Comparison of ENCODE assay signal across 20 cellular contexts in the genomic region with DNA sequence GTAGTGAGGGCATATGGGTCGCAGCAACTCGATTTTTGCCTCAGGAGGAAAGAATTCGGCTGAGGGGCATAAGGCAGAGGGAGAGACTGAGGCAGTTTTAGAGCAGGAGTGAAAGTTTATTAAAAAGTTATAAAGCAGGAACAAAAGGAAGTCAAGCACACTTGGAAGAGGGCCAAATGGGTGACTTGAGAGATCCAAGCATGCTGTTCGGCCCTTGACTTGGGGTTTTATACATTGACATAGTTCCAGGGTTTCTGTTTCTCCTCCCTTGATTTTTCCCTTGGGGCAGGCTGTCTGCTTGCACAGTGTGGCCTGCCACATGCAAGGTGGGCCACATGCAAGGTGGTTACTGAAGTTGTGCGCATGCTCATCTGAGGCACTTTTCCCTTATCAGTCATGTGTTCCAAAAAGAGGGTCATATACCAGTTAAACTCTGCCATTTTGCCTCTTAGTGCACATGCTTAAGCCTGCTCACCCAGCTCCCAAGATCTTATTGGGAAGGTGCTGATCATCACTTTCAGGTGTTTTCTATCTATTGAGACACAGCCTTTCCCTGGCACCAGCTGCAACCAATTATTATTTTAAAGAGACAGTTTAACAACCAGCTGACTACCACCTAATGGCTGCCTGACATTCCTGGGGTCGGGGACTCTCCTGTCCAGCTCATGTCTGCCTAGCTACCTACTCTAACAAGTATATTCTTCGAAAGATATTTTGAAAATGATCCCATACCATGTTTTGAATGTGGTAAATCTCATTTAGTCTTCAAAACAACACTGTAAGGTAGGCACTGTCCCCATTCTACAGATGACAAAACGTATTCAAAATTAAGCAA. TPM values are rescaled to one million over a fixed set of nuclear protein-coding genes. Genes with fewer than 3 reads are reported as not detected.
DNase-seq lines count a peak whose midpoint lies in the region; ATAC-seq, FAIRE-seq and TF ChIP-seq lines count a peak whose summit lies in the region.
"Had no signal": no experiment of that assay in that cellular context is flagged by ENCODE, and none has a peak within 500 bp of the region (broad histone marks: within the 10 kb centered on the region; RNA-seq: fewer than 3 reads in every experiment).

No MANE protein-coding gene starts in this region.

- H3K9ac ChIP-seq in trophoblast cell (ENCODE audit: low read length) (no peak overlapping the region), PC-3 (ENCODE audit: low read length) (no peak overlapping the region)
- H3K9ac ChIP-seq: parathyroid adenoma had no signal

- no peak overlapping the region for H3K4me2 ChIP-seq in trophoblast cell (ENCODE audit: low read length)
- H3K4me2 ChIP-seq in PC-3 (ENCODE audit: low read length) = no peak overlapping the region

- H3K4me1 ChIP-seq in CD4-positive, alpha-beta memory T cell (ENCODE audit: insufficient read depth, low read length) = peaks cover 23% of the 10 kb centered on the region
- H3K4me1 ChIP-seq in trophoblast cell (ENCODE audit: control insufficient read depth in 1 of 2, insufficient read depth in 2 of 2, low read length in 2 of 2) = peaks cover 0 to 2% of the 10 kb centered on the region in 2 experiments
- H3K4me1 ChIP-seq in PC-3 (ENCODE audit: insufficient read depth, low read length) = peaks cover 28% of the 10 kb centered on the region
- H3K4me1 ChIP-seq: tibial artery had no signal

- no peak overlapping the region for H3K18ac ChIP-seq in trophoblast cell (ENCODE audit: low read length)

- H3K9me2 ChIP-seq in PC-3 (replicated peaks; ENCODE audit: low read length) = no peaks in the 10 kb centered on the region

- H3K4me3 Mint-ChIP-seq in CD4-positive, alpha-beta memory T cell = peak overlapping the region in 2 of 8 donors; percentile 3 to 11
- no peak overlapping the region for H3K4me3 Mint-ChIP-seq in activated T-helper 2 cell treated with anti-CD3 and anti-CD28 coated beads, Interferon-gamma antibody, Interleukin-2, Interleukin-4, amounts not matched to agents 10 μg/mL and 5 μg/mL and 100 μg/mL, durations not matched to agents 14 hours and 24 hours and 36 hours (ENCODE audit: low read depth)
- H3K4me3 Mint-ChIP-seq: endodermal cell, H9 had no signal

- H3K4me3 ChIP-seq in CD4-positive, alpha-beta memory T cell (ENCODE audit: low read length in 2 of 2) = no peak overlapping the region
- H3K4me3 ChIP-seq in trophoblast cell (ENCODE audit: low read depth, low read length) = no peak overlapping the region
- no peak overlapping the region for H3K4me3 ChIP-seq in PC-3 (ENCODE audit: low read length)
- H3K4me3 ChIP-seq: tibial artery had no signal

- no peak overlapping the region for H3K14ac ChIP-seq in trophoblast cell (ENCODE audit: low read length)

- WGBS in trophoblast cell (ENCODE audit: extremely low coverage, insufficient coverage, insufficient read length) = no CpG with 5 or more reads among the region's 8 CpGs

- H3K36me3 Mint-ChIP-seq in CD4-positive, alpha-beta memory T cell = peaks cover 20 to 22% of the 10 kb centered on the region in 2 donors
- peaks cover 57% of the 10 kb centered on the region for H3K36me3 Mint-ChIP-seq in activated T-helper 2 cell treated with anti-CD3 and anti-CD28 coated beads, Interferon-gamma antibody, Interleukin-2, Interleukin-4, amounts not matched to agents 10 μg/mL and 5 μg/mL and 100 μg/mL, durations not matched to agents 14 hours and 24 hours and 36 hours (ENCODE audit: low read depth)

- no peak overlapping the region for H2AK5ac ChIP-seq in trophoblast cell (ENCODE audit: low read length)

- H2BK120ac ChIP-seq in trophoblast cell (ENCODE audit: insufficient read depth, low read length, poor library complexity) = no peak overlapping the region

- no peaks in the 10 kb centered on the region for H3K9me3 ChIP-seq in CD4-positive, alpha-beta memory T cell (ENCODE audit: control insufficient read depth in 1 of 2, low read length in 2 of 2)
- H3K9me3 ChIP-seq in trophoblast cell (ENCODE audit: insufficient read depth, low read depth, low read length) = no peaks in the 10 kb centered on the region
- no peaks in the 10 kb centered on the region for H3K9me3 ChIP-seq in PC-3 (ENCODE audit: low read length)
- H3K9me3 ChIP-seq: tibial artery had no signal

- CTCF ChIA-PET in CD4-positive, alpha-beta memory T cell (lab: Charles Lee; ENCODE audit: partially characterized antibody) = no interaction called here
- CTCF ChIA-PET in PC-3 (lab: Charles Lee) = no interaction called here

- H3F3A ChIP-seq in PC-3 (ENCODE audit: low read length, unreplicated experiment) = no peaks in the 10 kb centered on the region

- no peaks in the 10 kb centered on the region for H3K27me3 Mint-ChIP-seq in CD4-positive, alpha-beta memory T cell
- no peaks in the 10 kb centered on the region for H3K27me3 Mint-ChIP-seq in activated T-helper 2 cell treated with anti-CD3 and anti-CD28 coated beads, Interferon-gamma antibody, Interleukin-2, Interleukin-4, amounts not matched to agents 10 μg/mL and 5 μg/mL and 100 μg/mL, durations not matched to agents 14 hours and 24 hours and 36 hours (ENCODE audit: low read depth)

- H2BK5ac ChIP-seq in trophoblast cell (ENCODE audit: low read depth, low read length, poor library complexity) = no peak overlapping the region

- H3K79me1 ChIP-seq in trophoblast cell (ENCODE audit: low read length) = no peaks in the 10 kb centered on the region

- no peaks in the 10 kb centered on the region for H4K20me1 ChIP-seq in PC-3 (ENCODE audit: low read length)

- POLR2A ChIA-PET in CD4-positive, alpha-beta memory T cell (lab: Charles Lee; ENCODE audit: partially characterized antibody) = interaction anchor here (1.3 kb wide), 1 partner anchor 17 kb away, joined by 7 read pairs; no protein-coding TSS in a partner anchor
- POLR2A ChIA-PET in PC-3 (lab: Charles Lee; ENCODE audit: unreplicated experiment) = interaction anchor here (0.6 kb wide), 2 partner anchors 20 to 58 kb away, joined by 3 to 11 read pairs; no protein-coding TSS in a partner anchor

- H3K27ac Mint-ChIP-seq in CD4-positive, alpha-beta memory T cell = peak overlapping the region in 5 of 7 donors; percentile 4 to 71 (median 39)
- H3K27ac Mint-ChIP-seq in activated T-helper 2 cell treated with anti-CD3 and anti-CD28 coated beads, Interferon-gamma antibody, Interleukin-2, Interleukin-4, amounts not matched to agents 10 μg/mL and 5 μg/mL and 100 μg/mL, durations not matched to agents 14 hours and 24 hours and 36 hours = peak overlapping the region; percentile 38
- H3K27ac Mint-ChIP-seq: endodermal cell had no signal

- H3K27ac ChIP-seq in CD4-positive, alpha-beta memory T cell (ENCODE audit: low read depth, low read length) = no peak overlapping the region
- no peak overlapping the region for H3K27ac ChIP-seq in trophoblast cell (ENCODE audit: low read depth, low read length)
- no peak overlapping the region for H3K27ac ChIP-seq in PC-3 (ENCODE audit: low read length)
- H3K27ac ChIP-seq: parathyroid adenoma, tibial artery had no signal

- H4K12ac ChIP-seq in trophoblast cell (ENCODE audit: low read depth, low read length) = no peak overlapping the region

- peaks cover 0 to 4% (median 0%) of the 10 kb centered on the region in 8 donors for H3K9me3 Mint-ChIP-seq in CD4-positive, alpha-beta memory T cell
- H3K9me3 Mint-ChIP-seq in activated T-helper 2 cell treated with anti-CD3 and anti-CD28 coated beads, Interferon-gamma antibody, Interleukin-2, Interleukin-4, amounts not matched to agents 10 μg/mL and 5 μg/mL and 100 μg/mL, durations not matched to agents 14 hours and 24 hours and 36 hours = no peaks in the 10 kb centered on the region
- H3K9me3 Mint-ChIP-seq: endodermal cell, H9 had no signal

- ATAC-seq in GM18907 (IDR thresholded peaks at IDR 0.05; ENCODE audit: unreplicated experiment) (no peak), HG03521 (IDR thresholded peaks at IDR 0.05; ENCODE audit: unreplicated experiment) (no peak), PC-3 (no peak)
- ATAC-seq: Panc1 had no signal

- H4K8ac ChIP-seq in trophoblast cell (ENCODE audit: low read depth, low read length) = no peak overlapping the region

- H3K4ac ChIP-seq in trophoblast cell (ENCODE audit: low read depth, low read length) = no peak overlapping the region

- H3K79me2 ChIP-seq in trophoblast cell (ENCODE audit: control insufficient read depth, insufficient read depth, low read length, poor library complexity) = no peaks in the 10 kb centered on the region
- no peaks in the 10 kb centered on the region for H3K79me2 ChIP-seq in PC-3 (ENCODE audit: low read length)
- H3K79me2 ChIP-seq: parathyroid adenoma had no signal

- intact Hi-C loops in CD4-positive, alpha-beta memory T cell (cut with micrococcal nuclease) = no loop called here
- intact Hi-C loops in activated T-helper 2 cell treated with anti-CD3 and anti-CD28 coated beads, Interferon-gamma antibody, Interleukin-2, Interleukin-4, amounts not matched to agents 10 μg/mL and 5 μg/mL and 100 μg/mL, durations not matched to agents 14 hours and 24 hours and 36 hours (cut with micrococcal nuclease) = no loop called here
- intact Hi-C loops in PC-3 (cut with micrococcal nuclease) = no loop called here

- no peaks in the 10 kb centered on the region for H3K27me3 ChIP-seq in CD4-positive, alpha-beta memory T cell (ENCODE audit: insufficient read depth, low read length)
- H3K27me3 ChIP-seq in trophoblast cell (ENCODE audit: insufficient read depth, low read length) = no peaks in the 10 kb centered on the region
- H3K27me3 ChIP-seq in PC-3 (ENCODE audit: low read length) = no peaks in the 10 kb centered on the region
- H3K27me3 ChIP-seq: tibial artery had no signal

- H3K36me3 ChIP-seq in CD4-positive, alpha-beta memory T cell (ENCODE audit: insufficient read depth, low read length) = no peaks in the 10 kb centered on the region
- H3K36me3 ChIP-seq in trophoblast cell (ENCODE audit: control insufficient read depth in 1 of 2, insufficient read depth in 2 of 2, low read length in 2 of 2) (no peaks in the 10 kb centered on the region), PC-3 (ENCODE audit: low read depth, low read length) (no peaks in the 10 kb centered on the region)
- H3K36me3 ChIP-seq: tibial artery had no signal

- peaks cover 30 to 82% (median 50%) of the 10 kb centered on the region in 4 donors for H3K4me1 Mint-ChIP-seq in CD4-positive, alpha-beta memory T cell
- peaks cover 60% of the 10 kb centered on the region for H3K4me1 Mint-ChIP-seq in activated T-helper 2 cell treated with anti-CD3 and anti-CD28 coated beads, Interferon-gamma antibody, Interleukin-2, Interleukin-4, amounts not matched to agents 10 μg/mL and 5 μg/mL and 100 μg/mL, durations not matched to agents 14 hours and 24 hours and 36 hours (ENCODE audit: low read depth)
- H3K4me1 Mint-ChIP-seq: endodermal cell had no signal

- no peak overlapping the region for H2AFZ ChIP-seq in trophoblast cell (ENCODE audit: insufficient read depth, low read length, poor library complexity)
- no peak overlapping the region for H2AFZ ChIP-seq in PC-3 (ENCODE audit: low read length)
- H2AFZ ChIP-seq: parathyroid adenoma had no signal

- H4K91ac ChIP-seq in trophoblast cell (ENCODE audit: low read depth, low read length) = no peak overlapping the region

- peak; percentile 26 for FAIRE-seq in GM19239 (lab: Jason Lieb, UNC)
- FAIRE-seq: G401.6, islet of Langerhans, TTC549 had no signal

- no TSS peak for BruUV-seq in PC-3 (replicated peaks; lab: Mats Ljungman, UMichigan)

- no peak overlapping the region for H2BK12ac ChIP-seq in trophoblast cell (ENCODE audit: low read length)

- no peak for TF ChIP-seq CTCF in PC-3 (conservative IDR thresholded peaks at IDR 0.05; ENCODE audit: low read depth, low read length)

- no peak for DNase-seq in CD4-positive, alpha-beta memory T cell
- DNase-seq in GM19239 (ENCODE audit: insufficient read length, low spot score) = no peak
- no peak for DNase-seq in activated T-helper 2 cell treated with anti-CD3 and anti-CD28 coated beads, Interferon-gamma antibody, Interleukin-2, Interleukin-4, amounts not matched to agents 10 μg/mL and 5 μg/mL and 100 μg/mL, durations not matched to agents 14 hours and 24 hours and 36 hours (ENCODE audit: low spot score)
- peak; percentile 61 for DNase-seq in left kidney (ENCODE audit: low read depth, low spot score)
- DNase-seq in trophoblast cell = no peak
- DNase-seq in PC-3 = no peak
- DNase-seq: aorta; endodermal cell; H9; mammary epithelial cell; stimulated activated naive CD4-positive, alpha-beta T cell treated with Interleukin-2 at 50 U/mL for 16 hours; tibial artery had no signal

- H3K23ac ChIP-seq in trophoblast cell (ENCODE audit: low read length) = no peak overlapping the region

RNA-seq across cellular contexts. Expression of a gene that starts 19.9 kb away (rescaled TPM):
- total RNA-seq in CD4-positive, alpha-beta memory T cell = 10 to 100 TPM; 29.4 to 30.2 TPM
- 100 to 1,000 TPM; 241 to 259 TPM for polyA plus RNA-seq in CD4-positive, alpha-beta memory T cell
- total RNA-seq in activated T-helper 2 cell treated with anti-CD3 and anti-CD28 coated beads, Interferon-gamma antibody, Interleukin-2, Interleukin-4, amounts not matched to agents 10 μg/mL and 5 μg/mL and 100 μg/mL, durations not matched to agents 14 hours and 24 hours and 36 hours = 53.3 and 54.1 TPM in 2 replicates
- not detected in 2 replicates for polyA plus RNA-seq in trophoblast cell (2013)
- 4.6 and 4.7 TPM in 2 replicates for total RNA-seq in PC-3 (2014; rRNA removed)
- total RNA-seq: endodermal cell, SK-MEL-5 had no signal
